12 cellular contexts compared by ENCODE assay signal in genomic region chrX:2502120-2502667, GRCh38. TPM values are rescaled to one million over a fixed set of nuclear protein-coding genes. Genes with fewer than 3 reads are reported as not detected.
DNase-seq lines count a peak whose midpoint lies in the region; ATAC-seq and TF ChIP-seq lines count a peak whose summit lies in the region.
"Had no signal": no experiment of that assay in that cellular context is flagged by ENCODE, and none has a peak within 500 bp of the region (broad histone marks: within the 10 kb centered on the region; RNA-seq: fewer than 3 reads in every experiment).

No MANE protein-coding gene starts in this region.

- peak overlapping the region; percentile 72 for H4K8ac ChIP-seq in mesenchymal stem cell (ENCODE audit: low read length)

- H3K9ac ChIP-seq in mesenchymal stem cell (ENCODE audit: low read length), result no peak overlapping the region

- H2BK120ac ChIP-seq in mesenchymal stem cell (ENCODE audit: low read depth, low read length), result no peak overlapping the region

- H3K9me3 Mint-ChIP-seq in activated naive CD4-positive, alpha-beta T cell treated with anti-CD3 and anti-CD28 coated beads for 36 hours, result no peaks in the 10 kb centered on the region
- H3K9me3 Mint-ChIP-seq in activated CD4-positive, alpha-beta memory T cell treated with anti-CD3 and anti-CD28 coated beads, Interleukin-2, amount 10 ng/mL, durations not matched to agents 7 days and 5 days, result no peaks in the 10 kb centered on the region
- H3K9me3 Mint-ChIP-seq in stimulated activated memory B cell treated with anti-CD40 and anti-IgM and Interleukin-4, amounts not matched to agents 10 μg/mL and 1 μg/mL and 100 μg/mL, for 72 hours, result no peaks in the 10 kb centered on the region

- no peak overlapping the region for H3K27ac Mint-ChIP-seq in activated naive CD4-positive, alpha-beta T cell treated with anti-CD3 and anti-CD28 coated beads for 36 hours
- H3K27ac Mint-ChIP-seq in activated CD4-positive, alpha-beta memory T cell treated with anti-CD3 and anti-CD28 coated beads, Interleukin-2, amount 10 ng/mL, durations not matched to agents 7 days and 5 days, result peak overlapping the region; percentile 62
- peak overlapping the region; percentile 92 for H3K27ac Mint-ChIP-seq in stimulated activated memory B cell treated with anti-CD40 and anti-IgM and Interleukin-4, amounts not matched to agents 10 μg/mL and 1 μg/mL and 100 μg/mL, for 72 hours

- CTCF ChIA-PET in activated naive CD4-positive, alpha-beta T cell treated with anti-CD3 and anti-CD28 coated beads for 36 hours (lab: Charles Lee), result no interaction called here
- CTCF ChIA-PET in activated CD4-positive, alpha-beta memory T cell treated with anti-CD3 and anti-CD28 coated beads, Interleukin-2, amount 10 ng/mL, durations not matched to agents 7 days and 5 days (lab: Charles Lee), result no interaction called here

- POLR2A ChIA-PET in activated CD4-positive, alpha-beta memory T cell treated with anti-CD3 and anti-CD28 coated beads, Interleukin-2, amount 10 ng/mL, durations not matched to agents 7 days and 5 days (lab: Charles Lee), result no interaction called here

- H3K27ac ChIP-seq in mesenchymal stem cell (ENCODE audit: low read length, poor library complexity, severe bottlenecking), result no peak overlapping the region
- H3K27ac ChIP-seq in gastroesophageal sphincter, result no peak overlapping the region

- H3K4ac ChIP-seq in mesenchymal stem cell (ENCODE audit: low read depth in 1 of 2, low read length in 2 of 2), result no peak overlapping the region

- no peak for TF ChIP-seq POLR2A in gastroesophageal sphincter (IDR thresholded peaks at IDR 0.05)

- H3K36me3 ChIP-seq in mesenchymal stem cell (ENCODE audit: control insufficient read depth in 1 of 2, insufficient read depth in 2 of 2, low read depth in 1 of 2, low read length in 2 of 2) (no peaks in the 10 kb centered on the region), gastroesophageal sphincter (no peaks in the 10 kb centered on the region)

- H3K27me3 ChIP-seq in mesenchymal stem cell (ENCODE audit: control insufficient read depth in 1 of 2, insufficient read depth in 1 of 2, low read length in 2 of 2), result no peaks in the 10 kb centered on the region
- no peaks in the 10 kb centered on the region for H3K27me3 ChIP-seq in gastroesophageal sphincter

- H3K36me3 Mint-ChIP-seq in activated naive CD4-positive, alpha-beta T cell treated with anti-CD3 and anti-CD28 coated beads for 36 hours (ENCODE audit: low read depth), result peaks cover 3% of the 10 kb centered on the region
- peaks cover 12% of the 10 kb centered on the region for H3K36me3 Mint-ChIP-seq in activated CD4-positive, alpha-beta memory T cell treated with anti-CD3 and anti-CD28 coated beads, Interleukin-2, amount 10 ng/mL, durations not matched to agents 7 days and 5 days (ENCODE audit: low read depth)
- H3K36me3 Mint-ChIP-seq in stimulated activated memory B cell treated with anti-CD40 and anti-IgM and Interleukin-4, amounts not matched to agents 10 μg/mL and 1 μg/mL and 100 μg/mL, for 72 hours, result no peaks in the 10 kb centered on the region

- WGBS in mesenchymal stem cell, result 95% methylated on average over 5 of the region's 5 CpGs
- WGBS in gastroesophageal sphincter (ENCODE audit: low coverage in 1 of 2), 2 donors, result no CpG with 5 or more reads among the region's 5 CpGs

- H3K4me3 ChIP-seq in mesenchymal stem cell (ENCODE audit: insufficient read depth in 1 of 2, low read depth in 1 of 2, low read length in 2 of 2), result no peak overlapping the region
- H3K4me3 ChIP-seq in gastroesophageal sphincter, result no peak overlapping the region

- no peaks in the 10 kb centered on the region for H3K79me1 ChIP-seq in mesenchymal stem cell (replicated peaks; ENCODE audit: low read length, poor library complexity, severe bottlenecking)

- H2AK5ac ChIP-seq in mesenchymal stem cell (ENCODE audit: low read length, severe bottlenecking), result peak overlapping the region; percentile 87

- no peaks in the 10 kb centered on the region for H3K9me3 ChIP-seq in mesenchymal stem cell (ENCODE audit: control insufficient read depth, low read length)
- no peaks in the 10 kb centered on the region for H3K9me3 ChIP-seq in gastroesophageal sphincter

- H3K14ac ChIP-seq in mesenchymal stem cell (ENCODE audit: low read length in 2 of 2), result no peak overlapping the region

- H3K4me1 ChIP-seq in mesenchymal stem cell (ENCODE audit: control insufficient read depth, insufficient read depth, low read depth, low read length), result peaks cover 16% of the 10 kb centered on the region
- peaks cover 7 to 36% (median 11%) of the 10 kb centered on the region in 3 donors for H3K4me1 ChIP-seq in gastroesophageal sphincter

- intact Hi-C loops in activated naive CD4-positive, alpha-beta T cell treated with anti-CD3 and anti-CD28 coated beads for 36 hours (cut with micrococcal nuclease), result no loop called here

- peak overlapping the region; percentile 44 for H2BK15ac ChIP-seq in mesenchymal stem cell (ENCODE audit: low read depth, poor library complexity, severe bottlenecking)

- H2BK5ac ChIP-seq in mesenchymal stem cell (ENCODE audit: low read depth, low read length, poor library complexity, severe bottlenecking), result peak overlapping the region; percentile 57

- no peak for TF ChIP-seq EP300 in gastroesophageal sphincter (IDR thresholded peaks at IDR 0.05)

- no peak for TF ChIP-seq CTCF in gastroesophageal sphincter (IDR thresholded peaks at IDR 0.05)

- H3K4me3 Mint-ChIP-seq in activated naive CD4-positive, alpha-beta T cell treated with anti-CD3 and anti-CD28 coated beads for 36 hours, result peak overlapping the region; percentile 68
- peak overlapping the region; percentile 65 for H3K4me3 Mint-ChIP-seq in activated CD4-positive, alpha-beta memory T cell treated with anti-CD3 and anti-CD28 coated beads, Interleukin-2, amount 10 ng/mL, durations not matched to agents 7 days and 5 days
- H3K4me3 Mint-ChIP-seq in stimulated activated memory B cell treated with anti-CD40 and anti-IgM and Interleukin-4, amounts not matched to agents 10 μg/mL and 1 μg/mL and 100 μg/mL, for 72 hours, result peak overlapping the region; percentile 74

- H2BK12ac ChIP-seq in mesenchymal stem cell (ENCODE audit: low read length in 2 of 2), result no peak overlapping the region

- peaks cover 24% of the 10 kb centered on the region for H3K4me1 Mint-ChIP-seq in activated naive CD4-positive, alpha-beta T cell treated with anti-CD3 and anti-CD28 coated beads for 36 hours (ENCODE audit: low read depth)
- H3K4me1 Mint-ChIP-seq in activated CD4-positive, alpha-beta memory T cell treated with anti-CD3 and anti-CD28 coated beads, Interleukin-2, amount 10 ng/mL, durations not matched to agents 7 days and 5 days, result peaks cover 24% of the 10 kb centered on the region
- H3K4me1 Mint-ChIP-seq in stimulated activated memory B cell treated with anti-CD40 and anti-IgM and Interleukin-4, amounts not matched to agents 10 μg/mL and 1 μg/mL and 100 μg/mL, for 72 hours, result peaks cover 36% of the 10 kb centered on the region

- peak overlapping the region; percentile 15 for H4K91ac ChIP-seq in mesenchymal stem cell (ENCODE audit: low read length)

- H3K18ac ChIP-seq in mesenchymal stem cell (ENCODE audit: low read depth in 1 of 2, low read length in 2 of 2), result no peak overlapping the region

- DNase-seq in activated naive CD4-positive, alpha-beta T cell treated with anti-CD3 and anti-CD28 coated beads for 36 hours, result no peak
- no peak for DNase-seq in activated naive CD4-positive, alpha-beta T cell (lab: John Stamatoyannopoulos, UW)
- DNase-seq in activated CD4-positive, alpha-beta memory T cell treated with anti-CD3 and anti-CD28 coated beads, Interleukin-2, amount 10 ng/mL, durations not matched to agents 7 days and 5 days, result no peak
- DNase-seq in mesenchymal stem cell, result no peak
- DNase-seq in NCI-H128 (lab: John Stamatoyannopoulos, UW; ENCODE audit: unreplicated experiment), result no peak
- DNase-seq in central memory CD4-positive, alpha-beta T cell, result no peak
- DNase-seq: hypothalamus, MV-4-11, NCI-H510A, SHP77 had no signal

- ATAC-seq in stimulated activated memory B cell treated with anti-CD40 and anti-IgM and Interleukin-4, amounts not matched to agents 10 μg/mL and 1 μg/mL and 100 μg/mL, for 72 hours, result no peak
- ATAC-seq in gastroesophageal sphincter, result no peak

- no peaks in the 10 kb centered on the region for H3K27me3 Mint-ChIP-seq in activated naive CD4-positive, alpha-beta T cell treated with anti-CD3 and anti-CD28 coated beads for 36 hours (ENCODE audit: low read depth)
- no peaks in the 10 kb centered on the region for H3K27me3 Mint-ChIP-seq in activated CD4-positive, alpha-beta memory T cell treated with anti-CD3 and anti-CD28 coated beads, Interleukin-2, amount 10 ng/mL, durations not matched to agents 7 days and 5 days
- no peaks in the 10 kb centered on the region for H3K27me3 Mint-ChIP-seq in stimulated activated memory B cell treated with anti-CD40 and anti-IgM and Interleukin-4, amounts not matched to agents 10 μg/mL and 1 μg/mL and 100 μg/mL, for 72 hours

- no peak overlapping the region for H2AFZ ChIP-seq in mesenchymal stem cell (ENCODE audit: low read depth, low read length)

- H3K4me2 ChIP-seq in mesenchymal stem cell (ENCODE audit: low read length, poor library complexity, severe bottlenecking), result no peak overlapping the region

- H3K23ac ChIP-seq in mesenchymal stem cell (ENCODE audit: low read length in 2 of 2), result no peak overlapping the region

RNA-seq across cellular contexts. Expression of gene DHRSX, which starts 1.4 kb away (rescaled TPM):
- 10 to 100 TPM; 18.8 to 21.4 TPM for total RNA-seq in activated naive CD4-positive, alpha-beta T cell treated with anti-CD3 and anti-CD28 coated beads for 36 hours
- total RNA-seq in activated CD4-positive, alpha-beta memory T cell treated with anti-CD3 and anti-CD28 coated beads, Interleukin-2, amount 10 ng/mL, durations not matched to agents 7 days and 5 days, result 10 to 100 TPM; 21.1 to 23.7 TPM
- 30.6 TPM for polyA plus RNA-seq in mesenchymal stem cell (2013, experiment 1 of 2)
- 31.1 TPM for polyA plus RNA-seq in mesenchymal stem cell (2013, experiment 2 of 2)
- total RNA-seq in gastroesophageal sphincter, result 10 to 100 TPM; 16.8 to 26.3 (median 21.1) TPM

RNA-seq across cellular contexts. Expression of gene ZBED1, which starts 1.4 kb away (rescaled TPM):
- 10 to 100 TPM; 18.9 to 20.6 TPM for total RNA-seq in activated naive CD4-positive, alpha-beta T cell treated with anti-CD3 and anti-CD28 coated beads for 36 hours
- total RNA-seq in activated CD4-positive, alpha-beta memory T cell treated with anti-CD3 and anti-CD28 coated beads, Interleukin-2, amount 10 ng/mL, durations not matched to agents 7 days and 5 days, result 10 to 100 TPM; 29.6 to 31.0 TPM
- polyA plus RNA-seq in mesenchymal stem cell (2013, experiment 1 of 2), result 13.8 TPM
- 14.2 TPM for polyA plus RNA-seq in mesenchymal stem cell (2013, experiment 2 of 2)
- 10 to 100 TPM; 37.2 to 41.1 (median 39.4) TPM for total RNA-seq in gastroesophageal sphincter
